Comparison of ENCODE assay signal across 18 cellular contexts in the genomic region with DNA sequence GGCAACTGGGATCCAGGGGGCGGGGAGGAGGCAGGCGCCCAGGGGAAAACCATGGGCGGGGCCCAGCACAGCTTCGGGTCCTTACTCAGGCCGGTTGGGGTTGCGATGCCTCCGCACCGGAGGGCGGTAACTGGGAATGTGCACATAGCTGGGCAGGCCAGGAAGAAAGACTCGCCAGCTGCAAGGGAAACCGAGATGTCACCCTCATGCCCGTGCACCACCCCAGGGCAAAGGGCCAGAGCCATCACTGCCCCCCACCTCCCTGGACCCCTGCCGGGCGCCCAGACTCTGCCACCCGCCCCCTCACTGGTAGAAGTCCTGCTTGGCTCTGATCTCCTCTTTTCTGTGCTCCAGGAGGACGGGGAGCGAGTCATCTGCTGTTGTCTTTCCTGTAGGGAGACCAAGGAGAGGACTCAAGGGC. TPM values are rescaled to one million over a fixed set of nuclear protein-coding genes. Genes with fewer than 3 reads are reported as not detected.
DNase-seq lines count a peak whose midpoint lies in the region; ATAC-seq and TF ChIP-seq lines count a peak whose summit lies in the region.
"Had no signal": no experiment of that assay in that cellular context is flagged by ENCODE, and none has a peak within 500 bp of the region (broad histone marks: within the 10 kb centered on the region; RNA-seq: fewer than 3 reads in every experiment).

No MANE protein-coding gene starts in this region.

- no peak for TF ChIP-seq CTCF in activated CD8-positive, alpha-beta T cell treated with anti-CD3 and anti-CD28 coated beads for 36 hours (IDR thresholded peaks at IDR 0.05)
- no peak for TF ChIP-seq CTCF in neural progenitor cell (IDR thresholded peaks at IDR 0.05)

- CTCF ChIA-PET in activated CD8-positive, alpha-beta T cell treated with anti-CD3 and anti-CD28 coated beads for 36 hours (lab: Charles Lee), result interaction anchor here (0.6 to 3.7 kb wide), 9 partner anchors 10 to 37 kb away, joined by 3 to 43 read pairs (median 4); a partner anchor contains a TSS
- CTCF ChIA-PET in activated CD8-positive, alpha-beta T cell treated with anti-CD3 and anti-CD28 coated beads, Interleukin-2, amount 10 ng/mL, durations not matched to agents 7 days and 5 days (lab: Charles Lee), result interaction anchor here (1.4 to 3.6 kb wide), 5 partner anchors 11 to 38 kb away, joined by 6 to 18 read pairs (median 7); no protein-coding TSS in a partner anchor

- H3K27ac ChIP-seq in HUES6 (ENCODE audit: low read depth, low read length) (no peak overlapping the region), neural progenitor cell (no peak overlapping the region)

- ATAC-seq in activated CD8-positive, alpha-beta T cell treated with anti-CD3 and anti-CD28 coated beads for 36 hours, result no peak
- ATAC-seq in activated CD8-positive, alpha-beta T cell treated with anti-CD3 and anti-CD28 coated beads, Interleukin-2, amount 10 ng/mL, durations not matched to agents 7 days and 5 days, result no peak
- ATAC-seq in central memory CD8-positive, alpha-beta T cell (replicated peaks; ENCODE audit: extremely low read depth, poor library complexity, severe bottlenecking), result no peak
- ATAC-seq: activated CD4-positive, CD25-positive, alpha-beta regulatory T cell treated with anti-CD3 and anti-CD28 coated beads, Interleukin-2, amount 50 U/mL, for 24 hours had no signal

- no peak overlapping the region for H3K9ac ChIP-seq in HUES6 (ENCODE audit: low read length)
- H3K9ac ChIP-seq in neural progenitor cell, result no peak overlapping the region

- H3K79me2 ChIP-seq in neural progenitor cell (ENCODE audit: low read depth), result no peaks in the 10 kb centered on the region

- intact Hi-C loops in activated CD8-positive, alpha-beta T cell treated with anti-CD3 and anti-CD28 coated beads for 36 hours (cut with micrococcal nuclease), result no loop called here

- H3K4me3 Mint-ChIP-seq in activated CD8-positive, alpha-beta T cell treated with anti-CD3 and anti-CD28 coated beads for 36 hours, result peak overlapping the region; percentile 96
- H3K4me3 Mint-ChIP-seq in activated CD8-positive, alpha-beta T cell treated with anti-CD3 and anti-CD28 coated beads, Interleukin-2, amount 10 ng/mL, durations not matched to agents 7 days and 5 days, result no peak overlapping the region
- H3K4me3 Mint-ChIP-seq in central memory CD8-positive, alpha-beta T cell, result peak overlapping the region; percentile 29
- H3K4me3 Mint-ChIP-seq in neural progenitor cell, result peak overlapping the region; percentile 90

- H3K27ac Mint-ChIP-seq in activated CD8-positive, alpha-beta T cell treated with anti-CD3 and anti-CD28 coated beads for 36 hours, result no peak overlapping the region
- H3K27ac Mint-ChIP-seq in activated CD8-positive, alpha-beta T cell treated with anti-CD3 and anti-CD28 coated beads, Interleukin-2, amount 10 ng/mL, durations not matched to agents 7 days and 5 days, result no peak overlapping the region
- no peak overlapping the region for H3K27ac Mint-ChIP-seq in central memory CD8-positive, alpha-beta T cell (ENCODE audit: low read depth)
- H3K27ac Mint-ChIP-seq in neural progenitor cell, result no peak overlapping the region

- H3K9me3 ChIP-seq in HUES6 (ENCODE audit: control insufficient read depth, insufficient read depth, low read depth, low read length) (no peaks in the 10 kb centered on the region; the same call in 1 of the 2 replicates), neural progenitor cell (ENCODE audit: low read depth) (no peaks in the 10 kb centered on the region)

- H3K4me3 ChIP-seq in HUES6 (ENCODE audit: low read depth, low read length) (peak overlapping the region; percentile 77), neural progenitor cell (no peak overlapping the region)

- no peaks in the 10 kb centered on the region for H3K4me1 ChIP-seq in HUES6 (ENCODE audit: control insufficient read depth, insufficient read depth, low read length)
- H3K4me1 ChIP-seq in neural progenitor cell, result peaks cover 4% of the 10 kb centered on the region

- H3K36me3 Mint-ChIP-seq in activated CD8-positive, alpha-beta T cell treated with anti-CD3 and anti-CD28 coated beads for 36 hours (ENCODE audit: low read depth), result peaks cover 19% of the 10 kb centered on the region
- peaks cover 5% of the 10 kb centered on the region for H3K36me3 Mint-ChIP-seq in activated CD8-positive, alpha-beta T cell treated with anti-CD3 and anti-CD28 coated beads, Interleukin-2, amount 10 ng/mL, durations not matched to agents 7 days and 5 days (ENCODE audit: low read depth)
- H3K36me3 Mint-ChIP-seq in central memory CD8-positive, alpha-beta T cell (ENCODE audit: insufficient read depth), result peaks cover 5% of the 10 kb centered on the region
- H3K36me3 Mint-ChIP-seq in neural progenitor cell, result no peaks in the 10 kb centered on the region

- no peaks in the 10 kb centered on the region for H3K27me3 Mint-ChIP-seq in activated CD8-positive, alpha-beta T cell treated with anti-CD3 and anti-CD28 coated beads for 36 hours
- H3K27me3 Mint-ChIP-seq in activated CD8-positive, alpha-beta T cell treated with anti-CD3 and anti-CD28 coated beads, Interleukin-2, amount 10 ng/mL, durations not matched to agents 7 days and 5 days (ENCODE audit: low read depth), result peaks cover 5% of the 10 kb centered on the region
- H3K27me3 Mint-ChIP-seq in central memory CD8-positive, alpha-beta T cell, result peaks cover 23% of the 10 kb centered on the region
- peaks cover 28% of the 10 kb centered on the region for H3K27me3 Mint-ChIP-seq in neural progenitor cell (ENCODE audit: insufficient read depth, low read depth)

- peaks cover 11% of the 10 kb centered on the region for H3K4me1 Mint-ChIP-seq in activated CD8-positive, alpha-beta T cell treated with anti-CD3 and anti-CD28 coated beads for 36 hours (ENCODE audit: low read depth)
- H3K4me1 Mint-ChIP-seq in activated CD8-positive, alpha-beta T cell treated with anti-CD3 and anti-CD28 coated beads, Interleukin-2, amount 10 ng/mL, durations not matched to agents 7 days and 5 days (ENCODE audit: low read depth), result peaks cover 18% of the 10 kb centered on the region
- peaks cover 12% of the 10 kb centered on the region for H3K4me1 Mint-ChIP-seq in central memory CD8-positive, alpha-beta T cell
- H3K4me1 Mint-ChIP-seq in neural progenitor cell, result no peaks in the 10 kb centered on the region

- no peaks in the 10 kb centered on the region for H4K20me1 ChIP-seq in neural progenitor cell (ENCODE audit: low read depth)

- H3K4me2 ChIP-seq in neural progenitor cell, result peak overlapping the region; percentile 89

- H3K36me3 ChIP-seq in HUES6 (ENCODE audit: control insufficient read depth, insufficient read depth, low read length) (no peaks in the 10 kb centered on the region), neural progenitor cell (no peaks in the 10 kb centered on the region)

- peaks cover 83% of the 10 kb centered on the region for H3K27me3 ChIP-seq in HUES6 (ENCODE audit: control insufficient read depth, insufficient read depth, low read length)
- peaks cover 61% of the 10 kb centered on the region for H3K27me3 ChIP-seq in neural progenitor cell

- POLR2A ChIA-PET in activated CD8-positive, alpha-beta T cell treated with anti-CD3 and anti-CD28 coated beads for 36 hours (lab: Charles Lee), result no interaction called here
- POLR2A ChIA-PET in activated CD8-positive, alpha-beta T cell treated with anti-CD3 and anti-CD28 coated beads, Interleukin-2, amount 10 ng/mL, durations not matched to agents 7 days and 5 days (lab: Charles Lee), result no interaction called here

- DNase-seq in activated CD8-positive, alpha-beta T cell treated with anti-CD3 and anti-CD28 coated beads for 36 hours, result no peak
- DNase-seq in activated CD8-positive, alpha-beta T cell treated with anti-CD3 and anti-CD28 coated beads, Interleukin-2, amount 10 ng/mL, durations not matched to agents 7 days and 5 days, result no peak
- no peak for DNase-seq in central memory CD8-positive, alpha-beta T cell (ENCODE audit: low spot score in 2 of 2)
- DNase-seq in neural progenitor cell (ENCODE audit: low spot score), result no peak
- DNase-seq in NCI-H2196 treated with DMSO at 0.1 percent for 48 hours (lab: John Stamatoyannopoulos, UW; ENCODE audit: unreplicated experiment), result no peak
- DNase-seq in LoVo (ENCODE audit: low spot score), result no peak
- no peak for DNase-seq in GF-D8 (lab: John Stamatoyannopoulos, UW)
- DNase-seq: COR-L47, dermis blood vessel endothelial cell, NCI-H1930, NCI-H774, occipital lobe, RPMI8226 had no signal

- no peaks in the 10 kb centered on the region for H3K9me3 Mint-ChIP-seq in activated CD8-positive, alpha-beta T cell treated with anti-CD3 and anti-CD28 coated beads for 36 hours
- no peaks in the 10 kb centered on the region for H3K9me3 Mint-ChIP-seq in activated CD8-positive, alpha-beta T cell treated with anti-CD3 and anti-CD28 coated beads, Interleukin-2, amount 10 ng/mL, durations not matched to agents 7 days and 5 days (ENCODE audit: insufficient read depth)
- H3K9me3 Mint-ChIP-seq in central memory CD8-positive, alpha-beta T cell, result no peaks in the 10 kb centered on the region
- H3K9me3 Mint-ChIP-seq in neural progenitor cell, result peaks cover 2% of the 10 kb centered on the region

- no peaks in the 10 kb centered on the region for H3F3A ChIP-seq in neural progenitor cell (ENCODE audit: low read depth)

- H2AFZ ChIP-seq in neural progenitor cell (replicated peaks), result no peak overlapping the region

RNA-seq across cellular contexts. Expression of a gene that starts 6.7 kb away (rescaled TPM):
- total RNA-seq in activated CD8-positive, alpha-beta T cell treated with anti-CD3 and anti-CD28 coated beads for 36 hours, result 1 to 10 TPM; 4.3 to 5.2 TPM
- under 1 TPM; 0.26 to 0.47 TPM for total RNA-seq in activated CD8-positive, alpha-beta T cell treated with anti-CD3 and anti-CD28 coated beads, Interleukin-2, amount 10 ng/mL, durations not matched to agents 7 days and 5 days
- 0.28 TPM in 1 of 2 replicates, not detected in the other for total RNA-seq in neural progenitor cell (ENCODE audit: low replicate concordance)
- total RNA-seq: dermis blood vessel endothelial cell; mesenteric fat pad; T-helper 1 cell treated with Interleukin-12 subunit alpha and Interleukin-12 subunit beta and Interleukin-4 antibody, amounts not matched to agents 30 ng/mL and 1 ng/mL, for 36 hours had no signal

RNA-seq across cellular contexts. Expression of a gene that starts 37.5 kb away (rescaled TPM):
- total RNA-seq in activated CD8-positive, alpha-beta T cell treated with anti-CD3 and anti-CD28 coated beads for 36 hours, result under 1 TPM in 1 of 2 experiments, not detected in 1; 0.09 TPM
- not detected for total RNA-seq in activated CD8-positive, alpha-beta T cell treated with anti-CD3 and anti-CD28 coated beads, Interleukin-2, amount 10 ng/mL, durations not matched to agents 7 days and 5 days
- not detected in 2 replicates for total RNA-seq in neural progenitor cell (ENCODE audit: low replicate concordance)
- total RNA-seq: dermis blood vessel endothelial cell; mesenteric fat pad; T-helper 1 cell treated with Interleukin-12 subunit alpha and Interleukin-12 subunit beta and Interleukin-4 antibody, amounts not matched to agents 30 ng/mL and 1 ng/mL, for 36 hours had no signal

RNA-seq across cellular contexts. Expression of a gene that starts 42.0 kb away (rescaled TPM):
- under 1 TPM in 1 of 2 experiments, not detected in 1; 0.16 TPM for total RNA-seq in activated CD8-positive, alpha-beta T cell treated with anti-CD3 and anti-CD28 coated beads for 36 hours
- not detected for total RNA-seq in activated CD8-positive, alpha-beta T cell treated with anti-CD3 and anti-CD28 coated beads, Interleukin-2, amount 10 ng/mL, durations not matched to agents 7 days and 5 days
- total RNA-seq in neural progenitor cell (ENCODE audit: low replicate concordance), result 0.06 TPM in 1 of 2 replicates, not detected in the other
- total RNA-seq: dermis blood vessel endothelial cell; T-helper 1 cell treated with Interleukin-12 subunit alpha and Interleukin-12 subunit beta and Interleukin-4 antibody, amounts not matched to agents 30 ng/mL and 1 ng/mL, for 36 hours had no signal

RNA-seq across cellular contexts. Expression of a gene that starts 43.1 kb away (rescaled TPM):
- total RNA-seq in activated CD8-positive, alpha-beta T cell treated with anti-CD3 and anti-CD28 coated beads for 36 hours, result 1 to 10 TPM; 4.0 to 4.9 TPM
- total RNA-seq in activated CD8-positive, alpha-beta T cell treated with anti-CD3 and anti-CD28 coated beads, Interleukin-2, amount 10 ng/mL, durations not matched to agents 7 days and 5 days, result under 1 TPM in 1 of 2 experiments, not detected in 1; 0.29 TPM
- 2.0 TPM in 1 of 2 replicates, not detected in the other for total RNA-seq in neural progenitor cell (ENCODE audit: low replicate concordance)
- total RNA-seq: dermis blood vessel endothelial cell, mesenteric fat pad, smooth muscle cell had no signal
